ENCODE assay signal across 18 cellular contexts in the genomic region with DNA sequence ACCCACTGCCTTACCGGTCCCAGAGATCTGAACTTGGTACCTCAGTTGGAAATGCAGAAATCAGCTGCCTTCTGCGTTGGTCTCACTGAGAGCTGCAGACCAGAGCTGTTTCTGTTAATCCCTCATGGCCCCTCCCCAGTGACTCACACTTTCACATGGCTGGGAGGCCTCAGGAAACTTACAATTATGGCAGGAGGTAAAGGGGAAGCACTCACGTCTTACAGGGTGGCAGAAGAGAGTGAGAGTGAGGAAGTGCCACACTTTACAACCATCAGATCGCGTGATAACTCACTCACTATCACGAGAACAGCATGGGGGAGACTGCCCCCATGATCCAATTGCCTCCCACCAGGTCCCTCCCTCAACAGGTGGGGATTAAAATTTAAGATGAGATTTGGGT.
DNase-seq lines count a peak whose midpoint lies in the region; ATAC-seq, FAIRE-seq and TF ChIP-seq lines count a peak whose summit lies in the region.
"Had no signal": no experiment of that assay in that cellular context is flagged by ENCODE, and none has a peak within 500 bp of the region (broad histone marks: within the 10 kb centered on the region; RNA-seq: fewer than 3 reads in every experiment).

No MANE protein-coding gene starts in this region.

- no peak for FAIRE-seq in astrocyte (lab: Jason Lieb, UNC)

- no peaks in the 10 kb centered on the region for H3K4me1 ChIP-seq in HEK293 (ENCODE audit: control insufficient read depth, insufficient read depth, low read length)
- H3K4me1 ChIP-seq in astrocyte (ENCODE audit: insufficient read depth, low read length), result no peaks in the 10 kb centered on the region
- H3K4me1 ChIP-seq in mesenchymal stem cell (ENCODE audit: control insufficient read depth, insufficient read depth, low read depth, low read length), result peaks cover 3% of the 10 kb centered on the region
- H3K4me1 ChIP-seq in neural progenitor cell, result peaks cover 21% of the 10 kb centered on the region
- H3K4me1 ChIP-seq in GM23338 (ENCODE audit: insufficient read depth), result peaks cover 12% of the 10 kb centered on the region
- H3K4me1 ChIP-seq: adrenal gland, colonic mucosa, thyroid gland had no signal

- H4K8ac ChIP-seq in mesenchymal stem cell (ENCODE audit: low read length), result no peak overlapping the region

- H3K9me3 Mint-ChIP-seq in astrocyte (ENCODE audit: unreplicated experiment) (peaks cover 7% of the 10 kb centered on the region), neural progenitor cell (peaks cover 3% of the 10 kb centered on the region), GM23338 (peaks cover 4% of the 10 kb centered on the region; the same call in 1 of the 3 replicates)
- H3K9me3 Mint-ChIP-seq in stimulated activated effector memory CD8-positive, alpha-beta T cell treated with anti-CD3 and anti-CD28 coated beads, Interleukin-12 subunit alpha, Interleukin-12 subunit beta, amount 100 ng/mL, for 72 hours, result peaks cover 8% of the 10 kb centered on the region
- H3K9me3 Mint-ChIP-seq in naive thymus-derived CD8-positive, alpha-beta T cell, result peaks cover 0 to 10% (median 2%) of the 10 kb centered on the region in 9 donors

- POLR2A ChIA-PET in HEK293 (lab: Yijun Ruan, JAX), result no interaction called here
- POLR2A ChIA-PET in naive thymus-derived CD8-positive, alpha-beta T cell (lab: Charles Lee), result no interaction called here

- H3K36me3 Mint-ChIP-seq in astrocyte (ENCODE audit: low read depth, unreplicated experiment) (no peaks in the 10 kb centered on the region), neural progenitor cell (no peaks in the 10 kb centered on the region), GM23338 (ENCODE audit: low read depth) (no peaks in the 10 kb centered on the region)
- no peaks in the 10 kb centered on the region for H3K36me3 Mint-ChIP-seq in stimulated activated effector memory CD8-positive, alpha-beta T cell treated with anti-CD3 and anti-CD28 coated beads, Interleukin-12 subunit alpha, Interleukin-12 subunit beta, amount 100 ng/mL, for 72 hours
- no peaks in the 10 kb centered on the region for H3K36me3 Mint-ChIP-seq in naive thymus-derived CD8-positive, alpha-beta T cell

- peaks cover 30% of the 10 kb centered on the region for H3K4me1 Mint-ChIP-seq in astrocyte (ENCODE audit: low read depth, unreplicated experiment)
- no peaks in the 10 kb centered on the region for H3K4me1 Mint-ChIP-seq in stimulated activated effector memory CD8-positive, alpha-beta T cell treated with anti-CD3 and anti-CD28 coated beads, Interleukin-12 subunit alpha, Interleukin-12 subunit beta, amount 100 ng/mL, for 72 hours
- no peaks in the 10 kb centered on the region for H3K4me1 Mint-ChIP-seq in naive thymus-derived CD8-positive, alpha-beta T cell
- H3K4me1 Mint-ChIP-seq in neural progenitor cell, result peaks cover 12% of the 10 kb centered on the region
- peaks cover 18% of the 10 kb centered on the region for H3K4me1 Mint-ChIP-seq in GM23338
- H3K4me1 Mint-ChIP-seq: activated CD4-positive, alpha-beta memory T cell treated with anti-CD3 and anti-CD28 coated beads, Interleukin-2, amount 10 ng/mL, durations not matched to agents 7 days and 5 days; B cell had no signal

- H3K79me2 ChIP-seq in astrocyte (ENCODE audit: insufficient read depth, low read length) (no peaks in the 10 kb centered on the region), neural progenitor cell (ENCODE audit: low read depth) (no peaks in the 10 kb centered on the region), GM23338 (replicated peaks; ENCODE audit: insufficient read depth) (no peaks in the 10 kb centered on the region)

- H2AK5ac ChIP-seq in mesenchymal stem cell (ENCODE audit: low read length, severe bottlenecking), result no peak overlapping the region

- H2BK12ac ChIP-seq in mesenchymal stem cell (ENCODE audit: low read length in 2 of 2), result no peak overlapping the region

- DNase-seq in NCI-H69 (lab: John Stamatoyannopoulos, UW) (peak; percentile 45), astrocyte (ENCODE audit: low read depth) (no peak), mesenchymal stem cell (peak; percentile 35), neural progenitor cell (ENCODE audit: low spot score) (no peak), GM23338 (ENCODE audit: low spot score) (no peak)
- no peak for DNase-seq in stimulated activated effector memory CD8-positive, alpha-beta T cell treated with anti-CD3 and anti-CD28 coated beads, Interleukin-12 subunit alpha, Interleukin-12 subunit beta, amount 100 ng/mL, for 72 hours (ENCODE audit: low spot score in 2 of 2)
- DNase-seq in naive thymus-derived CD8-positive, alpha-beta T cell, result no peak
- DNase-seq: activated CD4-positive, alpha-beta memory T cell treated with anti-CD3 and anti-CD28 coated beads, Interleukin-2, amount 10 ng/mL, durations not matched to agents 7 days and 5 days; adrenal gland; colonic mucosa; DMS 273 treated with DMSO at 0.1 percent for 48 hours; midbrain; NCI-H1092; nucleus accumbens; thyroid gland had no signal

- peak overlapping the region; percentile 28 for H3K27ac Mint-ChIP-seq in astrocyte (ENCODE audit: unreplicated experiment)
- H3K27ac Mint-ChIP-seq in stimulated activated effector memory CD8-positive, alpha-beta T cell treated with anti-CD3 and anti-CD28 coated beads, Interleukin-12 subunit alpha, Interleukin-12 subunit beta, amount 100 ng/mL, for 72 hours, result no peak overlapping the region
- H3K27ac Mint-ChIP-seq in naive thymus-derived CD8-positive, alpha-beta T cell, result no peak overlapping the region
- no peak overlapping the region for H3K27ac Mint-ChIP-seq in neural progenitor cell
- H3K27ac Mint-ChIP-seq in GM23338, result no peak overlapping the region
- H3K27ac Mint-ChIP-seq: activated CD4-positive, alpha-beta memory T cell treated with anti-CD3 and anti-CD28 coated beads, Interleukin-2, amount 10 ng/mL, durations not matched to agents 7 days and 5 days; B cell had no signal

- no peak overlapping the region for H3K27ac ChIP-seq in HEK293 (ENCODE audit: extremely low read depth, low read depth, low read length)
- H3K27ac ChIP-seq in astrocyte (ENCODE audit: low read depth, low read length), result no peak overlapping the region
- no peak overlapping the region for H3K27ac ChIP-seq in mesenchymal stem cell (ENCODE audit: low read length, poor library complexity, severe bottlenecking)
- H3K27ac ChIP-seq in neural progenitor cell, result no peak overlapping the region
- H3K27ac ChIP-seq in GM23338 (ENCODE audit: low read depth), result no peak overlapping the region
- H3K27ac ChIP-seq: adrenal gland, colonic mucosa, epithelial cell of prostate, thyroid gland had no signal

- H3K36me3 ChIP-seq in HEK293 (ENCODE audit: control insufficient read depth in 2 of 2, insufficient read depth in 1 of 2, low read length in 2 of 2), result no peaks in the 10 kb centered on the region
- no peaks in the 10 kb centered on the region for H3K36me3 ChIP-seq in astrocyte (ENCODE audit: insufficient read depth, low read length)
- no peaks in the 10 kb centered on the region for H3K36me3 ChIP-seq in mesenchymal stem cell (ENCODE audit: control insufficient read depth in 1 of 2, insufficient read depth in 2 of 2, low read depth in 1 of 2, low read length in 2 of 2)
- no peaks in the 10 kb centered on the region for H3K36me3 ChIP-seq in neural progenitor cell
- H3K36me3 ChIP-seq in GM23338 (ENCODE audit: insufficient read depth), result no peaks in the 10 kb centered on the region
- H3K36me3 ChIP-seq: adrenal gland, colonic mucosa, thyroid gland had no signal

- no peak overlapping the region for H2BK120ac ChIP-seq in mesenchymal stem cell (ENCODE audit: low read depth, low read length)

- no peaks in the 10 kb centered on the region for H3K79me1 ChIP-seq in mesenchymal stem cell (replicated peaks; ENCODE audit: low read length, poor library complexity, severe bottlenecking)

- ATAC-seq in stimulated activated effector memory CD8-positive, alpha-beta T cell treated with anti-CD3 and anti-CD28 coated beads, Interleukin-12 subunit alpha, Interleukin-12 subunit beta, amount 100 ng/mL, for 72 hours, result no peak
- ATAC-seq in naive thymus-derived CD8-positive, alpha-beta T cell, result no peak
- ATAC-seq in GM23338, result no peak

- H3K27me3 Mint-ChIP-seq in astrocyte (ENCODE audit: low read depth, unreplicated experiment) (no peaks in the 10 kb centered on the region), neural progenitor cell (ENCODE audit: insufficient read depth, low read depth) (no peaks in the 10 kb centered on the region), GM23338 (ENCODE audit: insufficient read depth, low read depth, poor library complexity) (peaks cover 5% of the 10 kb centered on the region)
- peaks cover 0 to 25% (median 0%) of the 10 kb centered on the region in 5 donors for H3K27me3 Mint-ChIP-seq in naive thymus-derived CD8-positive, alpha-beta T cell
- H3K27me3 Mint-ChIP-seq: activated CD4-positive, alpha-beta memory T cell treated with anti-CD3 and anti-CD28 coated beads, Interleukin-2, amount 10 ng/mL, durations not matched to agents 7 days and 5 days; B cell had no signal

- no peak overlapping the region for H3K23ac ChIP-seq in mesenchymal stem cell (ENCODE audit: low read length in 2 of 2)

- no peak overlapping the region for H3K18ac ChIP-seq in mesenchymal stem cell (ENCODE audit: low read depth in 1 of 2, low read length in 2 of 2)

- H3K4me3 Mint-ChIP-seq in astrocyte (ENCODE audit: unreplicated experiment) (no peak overlapping the region), neural progenitor cell (no peak overlapping the region), GM23338 (no peak overlapping the region)
- no peak overlapping the region for H3K4me3 Mint-ChIP-seq in stimulated activated effector memory CD8-positive, alpha-beta T cell treated with anti-CD3 and anti-CD28 coated beads, Interleukin-12 subunit alpha, Interleukin-12 subunit beta, amount 100 ng/mL, for 72 hours
- H3K4me3 Mint-ChIP-seq in naive thymus-derived CD8-positive, alpha-beta T cell, result no peak overlapping the region
- H3K4me3 Mint-ChIP-seq: activated CD4-positive, alpha-beta memory T cell treated with anti-CD3 and anti-CD28 coated beads, Interleukin-2, amount 10 ng/mL, durations not matched to agents 7 days and 5 days; B cell had no signal

- no peak overlapping the region for H2BK5ac ChIP-seq in mesenchymal stem cell (ENCODE audit: low read depth, low read length, poor library complexity, severe bottlenecking)

- H3K9me2 ChIP-seq in GM23338 (ENCODE audit: insufficient read depth), result 0 out of 2 replicates have a peak, but pooled peaks cover 10% of the 10 kb centered on the region

- H3K9ac ChIP-seq in astrocyte (ENCODE audit: low read length) (no peak overlapping the region), mesenchymal stem cell (ENCODE audit: low read length) (no peak overlapping the region), neural progenitor cell (no peak overlapping the region)

- no peak overlapping the region for H2BK15ac ChIP-seq in mesenchymal stem cell (ENCODE audit: low read depth, poor library complexity, severe bottlenecking)

- H3K4me3 ChIP-seq in HEK293 (ENCODE audit: low read depth, low read length), result no peak overlapping the region
- no peak overlapping the region for H3K4me3 ChIP-seq in astrocyte (ENCODE audit: insufficient read depth, low read depth, low read length)
- H3K4me3 ChIP-seq in mesenchymal stem cell (ENCODE audit: insufficient read depth in 1 of 2, low read depth in 1 of 2, low read length in 2 of 2), result no peak overlapping the region
- no peak overlapping the region for H3K4me3 ChIP-seq in neural progenitor cell
- no peak overlapping the region for H3K4me3 ChIP-seq in GM23338
- H3K4me3 ChIP-seq: adrenal gland, colonic mucosa, thyroid gland had no signal

- H3F3A ChIP-seq in neural progenitor cell (ENCODE audit: low read depth), result no peaks in the 10 kb centered on the region
- H3F3A ChIP-seq in GM23338 (replicated peaks; ENCODE audit: low read depth), result no peaks in the 10 kb centered on the region

- H3K4me2 ChIP-seq in astrocyte (ENCODE audit: low read length), result no peak overlapping the region
- H3K4me2 ChIP-seq in mesenchymal stem cell (ENCODE audit: low read length, poor library complexity, severe bottlenecking), result no peak overlapping the region
- no peak overlapping the region for H3K4me2 ChIP-seq in neural progenitor cell
- no peak overlapping the region for H3K4me2 ChIP-seq in GM23338

- H4K91ac ChIP-seq in mesenchymal stem cell (ENCODE audit: low read length), result no peak overlapping the region

- H3K9me3 ChIP-seq in HEK293 (ENCODE audit: control insufficient read depth, insufficient read depth, low read depth, low read length) (no peaks in the 10 kb centered on the region), astrocyte (ENCODE audit: insufficient read depth, low read depth, low read length) (no peaks in the 10 kb centered on the region), mesenchymal stem cell (ENCODE audit: control insufficient read depth, low read length) (no peaks in the 10 kb centered on the region), neural progenitor cell (ENCODE audit: low read depth) (no peaks in the 10 kb centered on the region)
- H3K9me3 ChIP-seq: adrenal gland, colonic mucosa, thyroid gland had no signal

- H3K4ac ChIP-seq in mesenchymal stem cell (ENCODE audit: low read depth in 1 of 2, low read length in 2 of 2), result no peak overlapping the region

- CTCF ChIA-PET in HEK293 (lab: Yijun Ruan, JAX), result interaction anchor here (0.5 kb wide), 1 partner anchor 1110 kb away, joined by 3 read pairs; no protein-coding TSS in a partner anchor

- TF ChIP-seq CTCF in HEK293 (tag by site-specific recombination; IDR thresholded peaks at IDR 0.05) (no peak), astrocyte (IDR thresholded peaks at IDR 0.05; ENCODE audit: insufficient read depth, low read depth, low read length) (no peak), neural progenitor cell (IDR thresholded peaks at IDR 0.05) (no peak), GM23338 (conservative IDR thresholded peaks at IDR 0.05; ENCODE audit: low read depth in 2 of 2) (no peak)

- no peak overlapping the region for H3K14ac ChIP-seq in mesenchymal stem cell (ENCODE audit: low read length in 2 of 2)

- WGBS in mesenchymal stem cell, result 10% methylated on average over 3 of the region's 6 CpGs

- H3K27me3 ChIP-seq in astrocyte (ENCODE audit: insufficient read depth, low read length) (no peaks in the 10 kb centered on the region), mesenchymal stem cell (ENCODE audit: control insufficient read depth in 1 of 2, insufficient read depth in 1 of 2, low read length in 2 of 2) (no peaks in the 10 kb centered on the region), neural progenitor cell (no peaks in the 10 kb centered on the region), GM23338 (ENCODE audit: insufficient read depth) (no peaks in the 10 kb centered on the region)
- H3K27me3 ChIP-seq: adrenal gland, colonic mucosa, thyroid gland had no signal

- H4K20me1 ChIP-seq in astrocyte (ENCODE audit: insufficient read depth, low read length) (no peaks in the 10 kb centered on the region), neural progenitor cell (ENCODE audit: low read depth) (no peaks in the 10 kb centered on the region), GM23338 (replicated peaks; ENCODE audit: insufficient read depth) (no peaks in the 10 kb centered on the region)

- no peak overlapping the region for H2AFZ ChIP-seq in astrocyte (ENCODE audit: low read depth, low read length)
- H2AFZ ChIP-seq in mesenchymal stem cell (ENCODE audit: low read depth, low read length), result no peak overlapping the region
- H2AFZ ChIP-seq in neural progenitor cell (replicated peaks), result no peak overlapping the region
- H2AFZ ChIP-seq in GM23338, result no peak overlapping the region; the same call in 1 of the 2 replicates

Comparison
In these comparisons a context has a peak if more than half of its experiments do, and no peak if none do; other contexts are left out.
1. DNase-seq: peak in NCI-H69 (single experiment) and mesenchymal stem cell (single experiment); none in astrocyte (single experiment), stimulated activated effector memory CD8-positive, alpha-beta T cell treated with anti-CD3 and anti-CD28 coated beads, Interleukin-12 subunit alpha, Interleukin-12 subunit beta, amount 100 ng/mL, for 72 hours (0 of 2), naive thymus-derived CD8-positive, alpha-beta T cell (0 of 10), neural progenitor cell (single experiment) and GM23338 (single experiment).